ENCODE assay signal across 19 cellular contexts in the genomic region with DNA sequence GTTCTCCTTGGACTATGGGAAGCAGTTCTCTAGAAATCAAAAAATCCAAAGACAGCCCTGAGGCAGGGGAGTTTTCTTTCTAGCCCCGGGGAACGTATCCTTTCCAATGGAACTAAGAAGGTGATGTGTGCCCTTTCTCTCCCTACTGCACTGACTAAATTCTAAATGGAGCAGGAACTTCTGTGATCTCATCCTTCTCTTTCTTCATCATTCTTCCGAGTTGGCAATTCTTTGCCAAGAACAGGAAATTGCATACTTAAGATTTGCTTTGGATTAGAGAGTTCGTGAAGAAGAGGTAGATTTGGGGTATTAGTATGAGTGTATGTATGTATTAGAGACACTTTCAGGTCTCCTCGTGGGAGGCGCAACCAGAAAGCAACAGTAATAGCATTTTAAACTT.
DNase-seq lines count a peak whose midpoint lies in the region; ATAC-seq lines count a peak whose summit lies in the region.
"Had no signal": no experiment of that assay in that cellular context is flagged by ENCODE, and none has a peak within 500 bp of the region (broad histone marks: within the 10 kb centered on the region; RNA-seq: fewer than 3 reads in every experiment).

No MANE protein-coding gene starts in this region.

- intact Hi-C loops in dendritic cell treated with granulocyte-macrophage colony-stimulating factor and Interleukin-4, amounts not matched to agents 40 ng/mL and 50 ng/mL, for 4 days (cut with micrococcal nuclease): no loop called here
- intact Hi-C loops in activated naive CD4-positive, alpha-beta T cell treated with anti-CD3 and anti-CD28 coated beads for 36 hours (cut with micrococcal nuclease): no loop called here
- intact Hi-C loops in right cardiac atrium (cut with DNase I): loop anchor here in 1 of 4 donors (10.0 kb wide), 1 partner anchor 177 kb away; a partner anchor contains a TSS

- no peaks in the 10 kb centered on the region for H3K36me3 Mint-ChIP-seq in dendritic cell treated with granulocyte-macrophage colony-stimulating factor and Interleukin-4, amounts not matched to agents 40 ng/mL and 50 ng/mL, for 4 days (ENCODE audit: low read depth)
- no peaks in the 10 kb centered on the region for H3K36me3 Mint-ChIP-seq in activated naive CD4-positive, alpha-beta T cell treated with anti-CD3 and anti-CD28 coated beads for 36 hours (ENCODE audit: low read depth)

- no peaks in the 10 kb centered on the region for H3K9me3 Mint-ChIP-seq in dendritic cell treated with granulocyte-macrophage colony-stimulating factor and Interleukin-4, amounts not matched to agents 40 ng/mL and 50 ng/mL, for 4 days
- no peaks in the 10 kb centered on the region for H3K9me3 Mint-ChIP-seq in activated naive CD4-positive, alpha-beta T cell treated with anti-CD3 and anti-CD28 coated beads for 36 hours

- DNase-seq in AG20443 (ENCODE audit: low spot score): peak; percentile 32
- peak; percentile 4 for DNase-seq in HT1080 (ENCODE audit: low read depth)
- DNase-seq in iris pigment epithelial cell (ENCODE audit: low read depth): peak; percentile 38
- DNase-seq in activated naive CD4-positive, alpha-beta T cell treated with anti-CD3 and anti-CD28 coated beads for 36 hours: no peak
- no peak for DNase-seq in right cardiac atrium
- DNase-seq in NCI-H2171 treated with DMSO at 0.1 percent for 48 hours (lab: John Stamatoyannopoulos, UW): no peak
- DNase-seq: C1 segment of cervical spinal cord, COR-L47, HCEC 1CT, KBM-7, NCI-H1048, NCI-H1436 treated with DMSO at 0.1 percent for 48 hours, NCI-H2081, NCI-H226, NCI-H524 treated with DMSO at 0.1 percent for 48 hours, Peyer's patch, SHP77 treated with DMSO at 0.1 percent for 48 hours had no signal

- H3K27ac Mint-ChIP-seq in dendritic cell treated with granulocyte-macrophage colony-stimulating factor and Interleukin-4, amounts not matched to agents 40 ng/mL and 50 ng/mL, for 4 days: peak overlapping the region; percentile 43
- no peak overlapping the region for H3K27ac Mint-ChIP-seq in activated naive CD4-positive, alpha-beta T cell treated with anti-CD3 and anti-CD28 coated beads for 36 hours

- H3K4me3 Mint-ChIP-seq in dendritic cell treated with granulocyte-macrophage colony-stimulating factor and Interleukin-4, amounts not matched to agents 40 ng/mL and 50 ng/mL, for 4 days: no peak overlapping the region
- no peak overlapping the region for H3K4me3 Mint-ChIP-seq in activated naive CD4-positive, alpha-beta T cell treated with anti-CD3 and anti-CD28 coated beads for 36 hours

- CTCF ChIA-PET in activated naive CD4-positive, alpha-beta T cell treated with anti-CD3 and anti-CD28 coated beads for 36 hours (lab: Charles Lee): no interaction called here

- H3K4me1 Mint-ChIP-seq in dendritic cell treated with granulocyte-macrophage colony-stimulating factor and Interleukin-4, amounts not matched to agents 40 ng/mL and 50 ng/mL, for 4 days (ENCODE audit: low read depth): peaks cover 37% of the 10 kb centered on the region
- H3K4me1 Mint-ChIP-seq in activated naive CD4-positive, alpha-beta T cell treated with anti-CD3 and anti-CD28 coated beads for 36 hours (ENCODE audit: low read depth): no peaks in the 10 kb centered on the region

- 66% methylated on average over 6 of the region's 6 CpGs for WGBS in right cardiac atrium

- H3K4me3 ChIP-seq in right cardiac atrium (ENCODE audit: low read length): no peak overlapping the region
- H3K4me3 ChIP-seq: Peyer's patch had no signal

- peaks cover 1% of the 10 kb centered on the region for H3K27me3 Mint-ChIP-seq in dendritic cell treated with granulocyte-macrophage colony-stimulating factor and Interleukin-4, amounts not matched to agents 40 ng/mL and 50 ng/mL, for 4 days
- H3K27me3 Mint-ChIP-seq in activated naive CD4-positive, alpha-beta T cell treated with anti-CD3 and anti-CD28 coated beads for 36 hours (ENCODE audit: low read depth): no peaks in the 10 kb centered on the region

- no peaks in the 10 kb centered on the region for H3K27me3 ChIP-seq in right cardiac atrium (ENCODE audit: control insufficient read depth, insufficient read depth)
- H3K27me3 ChIP-seq: Peyer's patch had no signal

- no peak for ATAC-seq in GM21423 (IDR thresholded peaks at IDR 0.05; ENCODE audit: unreplicated experiment)
- ATAC-seq in right cardiac atrium: no peak

- H3K9me3 ChIP-seq in right cardiac atrium (ENCODE audit: control insufficient read depth, low read length): no peaks in the 10 kb centered on the region
- H3K9me3 ChIP-seq: Peyer's patch had no signal

- H3K27ac ChIP-seq in right cardiac atrium (ENCODE audit: low read length): no peak overlapping the region
- H3K27ac ChIP-seq: Peyer's patch had no signal

- H3K4me1 ChIP-seq in right cardiac atrium (ENCODE audit: control insufficient read depth, insufficient read depth, low read length): peaks cover 2% of the 10 kb centered on the region

Comparison
In these comparisons a context has a peak if more than half of its experiments do, and no peak if none do; other contexts are left out.
1. DNase-seq: peak in AG20443 (single experiment), HT1080 (single experiment) and iris pigment epithelial cell (single experiment); none in activated naive CD4-positive, alpha-beta T cell treated with anti-CD3 and anti-CD28 coated beads for 36 hours (single experiment), right cardiac atrium (0 of 3) and NCI-H2171 treated with DMSO at 0.1 percent for 48 hours (single experiment).